ENCODE assay signal across 1 cellular context in genomic region chr22:27314276-27314807, GRCh38.
TF ChIP-seq lines count a peak whose summit lies in the region.

No MANE protein-coding gene starts in this region.

TF ChIP-seq in K562, 482 proteins besides CTCF, POLR2A, EP300 and RAD21 (continued from another document and continues in another):
- no peak for TF ChIP-seq STAT6 (CRISPR knock-in tag; IDR thresholded peaks at IDR 0.05)
- peak; percentile 88 for TF ChIP-seq ZNF589 (CRISPR knock-in tag; IDR thresholded peaks at IDR 0.05; ENCODE audit: low read depth)
- TF ChIP-seq ZNF175 (CRISPR knock-in tag; IDR thresholded peaks at IDR 0.05; ENCODE audit: low read depth) = peak; percentile 81
- TF ChIP-seq ZNF449 (CRISPR knock-in tag; IDR thresholded peaks at IDR 0.05) = 0 out of 2 replicates have a peak, but pooled peaks have one; percentile 25
- TF ChIP-seq KLF10 (CRISPR knock-in tag; IDR thresholded peaks at IDR 0.05) = no peak
- no peak for TF ChIP-seq STAT5B (CRISPR knock-in tag; IDR thresholded peaks at IDR 0.05)
- peak; percentile 62 for TF ChIP-seq STAT5A (IDR thresholded peaks at IDR 0.05; ENCODE audit: borderline replicate concordance, low read length)
- TF ChIP-seq ZBTB33 (CRISPR knock-in tag; IDR thresholded peaks at IDR 0.05) = no peak
- peak; percentile 87; the same call in 1 of the 2 replicates for TF ChIP-seq ZNF584 (CRISPR knock-in tag; IDR thresholded peaks at IDR 0.05; ENCODE audit: low read depth)
- TF ChIP-seq ZNF184 (CRISPR knock-in tag; IDR thresholded peaks at IDR 0.05) = no peak
- TF ChIP-seq TCF7L2 (IDR thresholded peaks at IDR 0.05; ENCODE audit: low read depth, low read length) = no peak
- peak; percentile 55 for TF ChIP-seq TFAP4 (CRISPR knock-in tag; IDR thresholded peaks at IDR 0.05; ENCODE audit: borderline replicate concordance)
- TF ChIP-seq SRF (CRISPR knock-in tag; IDR thresholded peaks at IDR 0.05) = peak in 1 of 2 experiments; percentile 71; a peak in 1 of 4 replicates
- TF ChIP-seq BDP1 (IDR thresholded peaks at IDR 0.05; ENCODE audit: insufficient read depth, insufficient read length) = no peak
- 0 out of 2 replicates have a peak, but pooled peaks have one; percentile 16 for TF ChIP-seq MBD2 (IDR thresholded peaks at IDR 0.05; ENCODE audit: borderline replicate concordance, low read depth)
- no peak for TF ChIP-seq ZNF354B (CRISPR knock-in tag; IDR thresholded peaks at IDR 0.05)
- peak; percentile 48; the same call in 1 of the 2 replicates for TF ChIP-seq RUNX1 (IDR thresholded peaks at IDR 0.05; ENCODE audit: low read depth)
- TF ChIP-seq ARID1B (IDR thresholded peaks at IDR 0.05) = peak; percentile 95
- TF ChIP-seq PBX2 (CRISPR knock-in tag; IDR thresholded peaks at IDR 0.05; ENCODE audit: low read depth) = no peak
- peak; percentile 34 for TF ChIP-seq PBX2 (tag; conservative IDR thresholded peaks at IDR 0.05; ENCODE audit: low read depth)
- peak; percentile 57; the same call in 1 of the 2 replicates for TF ChIP-seq ZNF197 (CRISPR knock-in tag; IDR thresholded peaks at IDR 0.05; ENCODE audit: low read depth)
- TF ChIP-seq ZMIZ1 (IDR thresholded peaks at IDR 0.05; ENCODE audit: low read depth in 2 of 2, low read length in 2 of 2) = peak in 1 of 2 experiments; percentile 78; a peak in 2 of 4 replicates
- no peak for TF ChIP-seq ATF1 (CRISPR knock-in tag; IDR thresholded peaks at IDR 0.05)
- peak; percentile 76 for TF ChIP-seq ATF1 (tag; IDR thresholded peaks at IDR 0.05)
- peak; percentile 74 for TF ChIP-seq HDAC3 (IDR thresholded peaks at IDR 0.05; ENCODE audit: borderline replicate concordance, partially characterized antibody)
- TF ChIP-seq ZNF23 (CRISPR knock-in tag; IDR thresholded peaks at IDR 0.05) = no peak
- no peak for TF ChIP-seq NUFIP1 (IDR thresholded peaks at IDR 0.05; ENCODE audit: partially characterized antibody)
- no peak for TF ChIP-seq ZNF347 (CRISPR knock-in tag; IDR thresholded peaks at IDR 0.05; ENCODE audit: low read depth)
- peak; percentile 31 to 40; a peak in 2 of 4 replicates for TF ChIP-seq RCOR1 (IDR thresholded peaks at IDR 0.05; ENCODE audit: borderline replicate concordance in 1 of 2, low read depth in 2 of 2, low read length in 2 of 2)
- TF ChIP-seq CTBP1 (IDR thresholded peaks at IDR 0.05; ENCODE audit: borderline replicate concordance) = peak; percentile 89; the same call in 1 of the 2 replicates
- no peak for TF ChIP-seq RBBP5 (IDR thresholded peaks at IDR 0.05; ENCODE audit: borderline replicate concordance, insufficient read depth, low read length, poor library complexity, severe bottlenecking)
- TF ChIP-seq ID3 (CRISPR knock-in tag; IDR thresholded peaks at IDR 0.05) = no peak
- peak; percentile 92 for TF ChIP-seq ID3 (tag; IDR thresholded peaks at IDR 0.05)
- TF ChIP-seq ZNF766 (CRISPR knock-in tag; conservative IDR thresholded peaks at IDR 0.05) = peak; percentile 52; the same call in 1 of the 2 replicates
- peak; percentile 60; the same call in 1 of the 2 replicates for TF ChIP-seq BHLHE40 (IDR thresholded peaks at IDR 0.05; ENCODE audit: low read length)
- peak; percentile 96 for TF ChIP-seq TAL1 (IDR thresholded peaks at IDR 0.05)
- 0 out of 2 replicates have a peak, but pooled peaks have one; percentile 30 for TF ChIP-seq MITF (IDR thresholded peaks at IDR 0.05)
- TF ChIP-seq USF2 (CRISPR knock-in tag; IDR thresholded peaks at IDR 0.05) = no peak
- peak; percentile 94 for TF ChIP-seq TCF3 (CRISPR knock-in tag; IDR thresholded peaks at IDR 0.05)
- peak; percentile 95 for TF ChIP-seq CBFA2T3 (IDR thresholded peaks at IDR 0.05)
- 0 out of 2 replicates have a peak, but pooled peaks have one; percentile 46 for TF ChIP-seq VEZF1 (CRISPR knock-in tag; IDR thresholded peaks at IDR 0.05)
- 0 out of 2 replicates have a peak, but pooled peaks have one; percentile 18 for TF ChIP-seq NCOA1 (IDR thresholded peaks at IDR 0.05; ENCODE audit: low read depth)
- TF ChIP-seq HNRNPL (IDR thresholded peaks at IDR 0.05; ENCODE audit: low read depth, low read length) = no peak
- TF ChIP-seq TOE1 (IDR thresholded peaks at IDR 0.05; ENCODE audit: borderline replicate concordance) = no peak
- TF ChIP-seq TOE1 (CRISPR knock-in tag; IDR thresholded peaks at IDR 0.05; ENCODE audit: borderline replicate concordance, low read depth) = no peak
- peak; percentile 34; the same call in 1 of the 2 replicates for TF ChIP-seq MYC (IDR thresholded peaks at IDR 0.05; ENCODE audit: low read depth, low read length)
- TF ChIP-seq MYC (CRISPR knock-in tag; IDR thresholded peaks at IDR 0.05; ENCODE audit: borderline replicate concordance, low read depth) = no peak
